Comparison of ENCODE assay signal across 11 cellular contexts in genomic region chr6:42197574-42198362, GRCh38. TPM values are rescaled to one million over a fixed set of nuclear protein-coding genes. Genes with fewer than 3 reads are reported as not detected.
DNase-seq lines count a peak whose midpoint lies in the region; ATAC-seq and TF ChIP-seq lines count a peak whose summit lies in the region.
"Had no signal": no experiment of that assay in that cellular context is flagged by ENCODE, and none has a peak within 500 bp of the region (broad histone marks: within the 10 kb centered on the region; RNA-seq: fewer than 3 reads in every experiment).

No MANE protein-coding gene starts in this region.

- H3K9me3 Mint-ChIP-seq in activated T-helper 17 cell treated with anti-CD3 and anti-CD28 coated beads, Interleukin-2, amount 50 U/mL, for 72 hours: peaks cover 8% of the 10 kb centered on the region
- peaks cover 0 to 7% of the 10 kb centered on the region in 2 donors for H3K9me3 Mint-ChIP-seq in stimulated activated naive B cell treated with anti-CD40 and anti-IgM and Interleukin-4, amounts not matched to agents 10 μg/mL and 1 μg/mL and 100 μg/mL, for 72 hours

- no peak overlapping the region for H2BK12ac ChIP-seq in neuronal stem cell (ENCODE audit: low read length)

- peaks cover 14% of the 10 kb centered on the region for H3K4me1 Mint-ChIP-seq in activated T-helper 17 cell treated with anti-CD3 and anti-CD28 coated beads, Interleukin-2, amount 50 U/mL, for 72 hours
- H3K4me1 Mint-ChIP-seq in stimulated activated naive B cell treated with anti-CD40 and anti-IgM and Interleukin-4, amounts not matched to agents 10 μg/mL and 1 μg/mL and 100 μg/mL, for 72 hours: peaks cover 6 to 7% of the 10 kb centered on the region in 2 donors

- no peak overlapping the region for H2AFZ ChIP-seq in neuronal stem cell (ENCODE audit: low read length)

- DNase-seq in NCI-H1694 treated with DMSO at 0.1 percent for 48 hours (lab: John Stamatoyannopoulos, UW) (peak; percentile 11), NCI-H1694 (lab: John Stamatoyannopoulos, UW) (no peak), KBM-7 (peak; percentile 51), neuronal stem cell (ENCODE audit: low spot score) (no peak), SKM-1 treated with dmso at 0.1 percent for 144 hours (lab: John Stamatoyannopoulos, UW; ENCODE audit: unreplicated experiment) (no peak), tibial nerve (ENCODE audit: low spot score in 2 of 2) (no peak)
- DNase-seq in stimulated activated naive B cell treated with anti-CD40 and anti-IgM and Interleukin-4, amounts not matched to agents 10 μg/mL and 1 μg/mL and 100 μg/mL, for 72 hours: no peak
- DNase-seq: activated CD8-positive, alpha-beta memory T cell treated with anti-CD3 and anti-CD28 coated beads, Interleukin-2, amount 50 U/mL, for 4 hours; heart left ventricle; Karpas-422 had no signal

- no peak overlapping the region for H3K4me3 Mint-ChIP-seq in activated T-helper 17 cell treated with anti-CD3 and anti-CD28 coated beads, Interleukin-2, amount 50 U/mL, for 72 hours
- no peak overlapping the region for H3K4me3 Mint-ChIP-seq in stimulated activated naive B cell treated with anti-CD40 and anti-IgM and Interleukin-4, amounts not matched to agents 10 μg/mL and 1 μg/mL and 100 μg/mL, for 72 hours

- no peak overlapping the region for H3K4me3 ChIP-seq in neuronal stem cell (ENCODE audit: low read length in 2 of 2)
- H3K4me3 ChIP-seq in tibial nerve: no peak overlapping the region
- H3K4me3 ChIP-seq: heart left ventricle had no signal

- H3K9me3 ChIP-seq in neuronal stem cell (replicated peaks in 1 of 2; ENCODE audit: control insufficient read depth in 2 of 2, insufficient read depth in 1 of 2, low read depth in 1 of 2, low read length in 2 of 2) (no peaks in the 10 kb centered on the region), tibial nerve (no peaks in the 10 kb centered on the region)

- H2AK5ac ChIP-seq in neuronal stem cell (ENCODE audit: low read depth, low read length): no peak overlapping the region

- H3K27me3 Mint-ChIP-seq in activated T-helper 17 cell treated with anti-CD3 and anti-CD28 coated beads, Interleukin-2, amount 50 U/mL, for 72 hours: no peaks in the 10 kb centered on the region
- no peaks in the 10 kb centered on the region for H3K27me3 Mint-ChIP-seq in stimulated activated naive B cell treated with anti-CD40 and anti-IgM and Interleukin-4, amounts not matched to agents 10 μg/mL and 1 μg/mL and 100 μg/mL, for 72 hours

- no CpG with 5 or more reads among the region's 13 CpGs for WGBS in neuronal stem cell (ENCODE audit: extremely low coverage in 2 of 2, insufficient read length in 2 of 2, insufficient replicate concordance in 1 of 2), 2 donors
- WGBS in tibial nerve, 2 donors: 79 to 89% methylated on average over 13 of the region's 13 CpGs

- H3K36me3 Mint-ChIP-seq in activated T-helper 17 cell treated with anti-CD3 and anti-CD28 coated beads, Interleukin-2, amount 50 U/mL, for 72 hours (ENCODE audit: low read depth): peaks cover 9% of the 10 kb centered on the region
- H3K36me3 Mint-ChIP-seq in stimulated activated naive B cell treated with anti-CD40 and anti-IgM and Interleukin-4, amounts not matched to agents 10 μg/mL and 1 μg/mL and 100 μg/mL, for 72 hours: peaks cover 22 to 33% of the 10 kb centered on the region in 2 donors

- no peak for TF ChIP-seq EP300 in tibial nerve (IDR thresholded peaks at IDR 0.05)

- no peak for TF ChIP-seq CTCF in tibial nerve (IDR thresholded peaks at IDR 0.05)

- H4K91ac ChIP-seq in neuronal stem cell (ENCODE audit: low read depth, low read length, poor library complexity): no peak overlapping the region

- H2BK120ac ChIP-seq in neuronal stem cell (ENCODE audit: low read depth, low read length): no peak overlapping the region

- H3K18ac ChIP-seq in neuronal stem cell (ENCODE audit: low read length): no peak overlapping the region

- in situ Hi-C loops in KBM-7 (cut with MboI; ENCODE audit: low pct_unique_long_range_greater_than_20kb, low sequenced_read_pairs): no loop called here

- no peak overlapping the region for H4K8ac ChIP-seq in neuronal stem cell (ENCODE audit: low read depth, low read length)

- H3K27ac ChIP-seq in neuronal stem cell (replicated peaks; ENCODE audit: low read length) (no peak overlapping the region), tibial nerve (no peak overlapping the region)
- H3K27ac ChIP-seq: heart left ventricle had no signal

- peak; percentile 92 for ATAC-seq in activated T-helper 17 cell treated with anti-CD3 and anti-CD28 coated beads, Interleukin-2, amount 50 U/mL, for 72 hours (replicated peaks)
- no peak for ATAC-seq in stimulated activated naive B cell treated with anti-CD40 and anti-IgM and Interleukin-4, amounts not matched to agents 10 μg/mL and 1 μg/mL and 100 μg/mL, for 72 hours (replicated peaks)
- ATAC-seq: heart left ventricle had no signal

- H3K9ac ChIP-seq in neuronal stem cell (ENCODE audit: low read depth, low read length, poor library complexity): no peak overlapping the region

- no peak overlapping the region for H2BK5ac ChIP-seq in neuronal stem cell (ENCODE audit: low read length)

- peak overlapping the region; percentile 32 for H3K23ac ChIP-seq in neuronal stem cell (ENCODE audit: low read depth, low read length, poor library complexity)

- H3K4ac ChIP-seq in neuronal stem cell (ENCODE audit: low read length): no peak overlapping the region

- H3K4me1 ChIP-seq in neuronal stem cell (ENCODE audit: control insufficient read depth in 2 of 2, insufficient read depth in 1 of 2, low read depth in 1 of 2, low read length in 2 of 2): peaks cover 0 to 2% of the 10 kb centered on the region in 2 donors
- H3K4me1 ChIP-seq in tibial nerve: no peaks in the 10 kb centered on the region

- H3K27me3 ChIP-seq in neuronal stem cell (ENCODE audit: control insufficient read depth in 3 of 3, insufficient read depth in 3 of 3, low read depth in 1 of 3, low read length in 3 of 3): no peaks in the 10 kb centered on the region
- H3K27me3 ChIP-seq in tibial nerve: no peaks in the 10 kb centered on the region
- H3K27me3 ChIP-seq: heart left ventricle had no signal

- H2BK15ac ChIP-seq in neuronal stem cell (ENCODE audit: low read length): no peak overlapping the region

- H3K14ac ChIP-seq in neuronal stem cell (ENCODE audit: low read length): peak overlapping the region; percentile 3

- no peaks in the 10 kb centered on the region for H3K79me1 ChIP-seq in neuronal stem cell (ENCODE audit: low read depth, low read length)

- no peak overlapping the region for H3K4me2 ChIP-seq in neuronal stem cell (ENCODE audit: insufficient read depth, low read length, poor library complexity, severe bottlenecking)

- no peak overlapping the region for H3K27ac Mint-ChIP-seq in activated T-helper 17 cell treated with anti-CD3 and anti-CD28 coated beads, Interleukin-2, amount 50 U/mL, for 72 hours
- no peak overlapping the region for H3K27ac Mint-ChIP-seq in stimulated activated naive B cell treated with anti-CD40 and anti-IgM and Interleukin-4, amounts not matched to agents 10 μg/mL and 1 μg/mL and 100 μg/mL, for 72 hours

- TF ChIP-seq POLR2A in tibial nerve (IDR thresholded peaks at IDR 0.05): no peak

- H3K36me3 ChIP-seq in neuronal stem cell (replicated peaks in 1 of 2; ENCODE audit: control insufficient read depth in 2 of 2, insufficient read depth in 2 of 2, low read length in 2 of 2): peaks cover 2 to 3% of the 10 kb centered on the region in 2 donors
- peaks cover 0 to 52% (median 0%) of the 10 kb centered on the region in 3 donors for H3K36me3 ChIP-seq in tibial nerve

RNA-seq across cellular contexts. Expression of gene GUCA1B, which starts 3.0 kb away (rescaled TPM):
- total RNA-seq in activated T-helper 17 cell treated with anti-CD3 and anti-CD28 coated beads, Interleukin-2, amount 50 U/mL, for 72 hours: 1 to 10 TPM; 1.1 to 2.4 TPM
- 1.2 TPM for polyA plus RNA-seq in neuronal stem cell (2013, experiment 1 of 2)
- 1.3 TPM for polyA plus RNA-seq in neuronal stem cell (2013, experiment 2 of 2)
- total RNA-seq in tibial nerve: 1 to 10 TPM in 3 of 4 donors, not detected in 1; 4.4 to 7.5 (median 4.6) TPM

RNA-seq across cellular contexts. Expression of gene MRPS10, which starts 19.9 kb away (rescaled TPM):
- total RNA-seq in activated T-helper 17 cell treated with anti-CD3 and anti-CD28 coated beads, Interleukin-2, amount 50 U/mL, for 72 hours: 10 to 100 TPM; 23.9 to 42.3 TPM
- polyA plus RNA-seq in neuronal stem cell (2013, experiment 1 of 2): 29.3 TPM
- polyA plus RNA-seq in neuronal stem cell (2013, experiment 2 of 2): 29.5 TPM
- 10 to 100 TPM; 20.7 to 30.6 (median 23.6) TPM for total RNA-seq in tibial nerve

RNA-seq across cellular contexts. Expression of gene GUCA1A, which starts 24.6 kb away (rescaled TPM):
- total RNA-seq in activated T-helper 17 cell treated with anti-CD3 and anti-CD28 coated beads, Interleukin-2, amount 50 U/mL, for 72 hours: under 1 TPM; 0.22 to 0.61 TPM
- 2.2 TPM for polyA plus RNA-seq in neuronal stem cell (2013, experiment 1 of 2)
- polyA plus RNA-seq in neuronal stem cell (2013, experiment 2 of 2): 2.8 TPM
- not detected for total RNA-seq in tibial nerve
- polyA plus RNA-seq: heart left ventricle had no signal

RNA-seq across cellular contexts. Expression of gene C6orf132, which starts 55.3 kb away (rescaled TPM):
- total RNA-seq in activated T-helper 17 cell treated with anti-CD3 and anti-CD28 coated beads, Interleukin-2, amount 50 U/mL, for 72 hours: under 1 TPM; 0.22 to 0.29 TPM
- polyA plus RNA-seq in neuronal stem cell (2013, experiment 1 of 2): 0.39 TPM
- polyA plus RNA-seq in neuronal stem cell (2013, experiment 2 of 2): 0.39 TPM
- 1 to 10 TPM in 3 of 4 donors, under 1 TPM in 1; 0.22 to 4.7 (median 2.2) TPM for total RNA-seq in tibial nerve

Comparison
In these comparisons a context has a peak if more than half of its experiments do, and no peak if none do; other contexts are left out.
1. DNase-seq: peak in NCI-H1694 treated with DMSO at 0.1 percent for 48 hours (single experiment) and KBM-7 (single experiment); none in NCI-H1694 (single experiment), neuronal stem cell (single experiment), stimulated activated naive B cell treated with anti-CD40 and anti-IgM and Interleukin-4, amounts not matched to agents 10 μg/mL and 1 μg/mL and 100 μg/mL, for 72 hours (single experiment), SKM-1 treated with dmso at 0.1 percent for 144 hours (single experiment) and tibial nerve (0 of 2).